ENCODE assay signal across 28 cellular contexts in genomic region chr11:47487421-47487820, GRCh38. TPM values are rescaled to one million over a fixed set of nuclear protein-coding genes. Genes with fewer than 3 reads are reported as not detected.
A peak's percentile ranks its signal among the peaks of the same experiment; 100 is the strongest.
DNase-seq lines count a peak whose midpoint lies in the region; ATAC-seq and TF ChIP-seq lines count a peak whose summit lies in the region.
"Had no signal": no experiment of that assay in that cellular context is flagged by ENCODE, and none has a peak within 500 bp of the region (broad histone marks: within the 10 kb centered on the region; RNA-seq: fewer than 3 reads in every experiment).

No MANE protein-coding gene starts in this region.

- H3K27ac ChIP-seq in CD8-positive, alpha-beta T cell (ENCODE audit: low read depth, low read length), result no peak overlapping the region

- no peaks in the 10 kb centered on the region for H3K27me3 ChIP-seq in CD8-positive, alpha-beta T cell (ENCODE audit: insufficient read depth, low read length)
- H3K27me3 ChIP-seq: adrenal gland, body of pancreas, dorsolateral prefrontal cortex, gastrocnemius medialis, transverse colon had no signal

- no peaks in the 10 kb centered on the region for H3K9me3 ChIP-seq in CD8-positive, alpha-beta T cell (ENCODE audit: low read length)
- no peaks in the 10 kb centered on the region for H3K9me3 ChIP-seq in mucosa of descending colon
- H3K9me3 ChIP-seq: adrenal gland, body of pancreas, gastrocnemius medialis, transverse colon had no signal

- CTCF ChIA-PET in activated CD8-positive, alpha-beta T cell treated with anti-CD3 and anti-CD28 coated beads for 36 hours (lab: Charles Lee), result interaction anchor here (0.8 to 2.3 kb wide), 6 partner anchors 11 to 113 kb away, joined by 3 to 6 read pairs (median 4); no protein-coding TSS in a partner anchor
- CTCF ChIA-PET in activated CD8-positive, alpha-beta T cell treated with anti-CD3 and anti-CD28 coated beads, Interleukin-2, amount 10 ng/mL, durations not matched to agents 7 days and 5 days (lab: Charles Lee), result no interaction called here
- CTCF ChIA-PET in CD8-positive, alpha-beta T cell (lab: Charles Lee), result interaction anchor here (0.8 to 0.9 kb wide), 2 partner anchors 9 to 24 kb away, joined by 3 read pairs; no protein-coding TSS in a partner anchor
- CTCF ChIA-PET in Calu3 (lab: Charles Lee), result no interaction called here

- POLR2A ChIA-PET in activated CD8-positive, alpha-beta T cell treated with anti-CD3 and anti-CD28 coated beads for 36 hours (lab: Charles Lee), result interaction anchor here (0.6 to 2.1 kb wide), 4 partner anchors 10 to 320 kb away, joined by 3 to 7 read pairs (median 3); no protein-coding TSS in a partner anchor
- POLR2A ChIA-PET in activated CD8-positive, alpha-beta T cell treated with anti-CD3 and anti-CD28 coated beads, Interleukin-2, amount 10 ng/mL, durations not matched to agents 7 days and 5 days (lab: Charles Lee), result no interaction called here
- POLR2A ChIA-PET in CD8-positive, alpha-beta T cell (lab: Charles Lee), result interaction anchor here (1.6 kb wide), 1 partner anchor 11 kb away, joined by 3 read pairs; no protein-coding TSS in a partner anchor

- DNase-seq in activated CD8-positive, alpha-beta T cell treated with anti-CD3 and anti-CD28 coated beads for 36 hours, result no peak
- no peak for DNase-seq in activated CD8-positive, alpha-beta T cell treated with anti-CD3 and anti-CD28 coated beads, Interleukin-2, amount 10 ng/mL, durations not matched to agents 7 days and 5 days
- DNase-seq in CD8-positive, alpha-beta T cell, result no peak
- DNase-seq in mucosa of descending colon, result no peak
- DNase-seq in Calu3, result no peak
- no peak for DNase-seq in activated gamma-delta T cell (lab: John Stamatoyannopoulos, UW)
- no peak for DNase-seq in activated effector memory CD4-positive, alpha-beta T cell treated with Interleukin-2 at 50 U/mL for 16 hours
- DNase-seq: activated CD4-positive, CD25-positive, alpha-beta regulatory T cell; adrenal gland; cerebellar nuclear complex; COR-L47; dorsolateral prefrontal cortex; gastrocnemius medialis; H9; hippocampal formation; immature natural killer cell; naive thymus-derived CD4-positive, alpha-beta T cell; NCI-H1105; NCI-H1930; NCI-H2227 treated with DMSO at 0.1 percent for 48 hours; NCI-H748 treated with DMSO at 0.1 percent for 48 hours; occipital lobe; T-helper 1 cell; transverse colon had no signal

- H3K4me1 ChIP-seq in CD8-positive, alpha-beta T cell (ENCODE audit: insufficient read depth, low read length), result no peaks in the 10 kb centered on the region
- H3K4me1 ChIP-seq in mucosa of descending colon (ENCODE audit: low read depth), result peaks cover 9% of the 10 kb centered on the region

- intact Hi-C loops in activated CD8-positive, alpha-beta T cell treated with anti-CD3 and anti-CD28 coated beads for 36 hours (cut with micrococcal nuclease), result no loop called here
- intact Hi-C loops in CD8-positive, alpha-beta T cell (cut with DNase I, micrococcal nuclease), result loop anchor here in 1 of 2 experiments (5.0 kb wide), 1 partner anchor 65 kb away; the partner anchor contains the start of gene CELF1
- intact Hi-C loops in mucosa of descending colon (cut with DNase I, micrococcal nuclease) (no loop called here), Calu3 (cut with micrococcal nuclease; ENCODE audit: unreplicated experiment) (no loop called here)

- H3K27ac Mint-ChIP-seq in activated CD8-positive, alpha-beta T cell treated with anti-CD3 and anti-CD28 coated beads for 36 hours, result peak overlapping the region; percentile 47
- no peak overlapping the region for H3K27ac Mint-ChIP-seq in activated CD8-positive, alpha-beta T cell treated with anti-CD3 and anti-CD28 coated beads, Interleukin-2, amount 10 ng/mL, durations not matched to agents 7 days and 5 days
- H3K27ac Mint-ChIP-seq in CD8-positive, alpha-beta T cell, result peak overlapping the region; percentile 9
- H3K27ac Mint-ChIP-seq in activated naive CD8-positive, alpha-beta T cell, result peak overlapping the region; percentile 42
- H3K27ac Mint-ChIP-seq in Calu3 (ENCODE audit: unreplicated experiment), result no peak overlapping the region
- H3K27ac Mint-ChIP-seq: mesothelial cell of epicardium had no signal

- BruUV-seq in Calu3 (replicated peaks; lab: Mats Ljungman, UMichigan), result no TSS peak

- TF ChIP-seq CTCF in activated CD8-positive, alpha-beta T cell treated with anti-CD3 and anti-CD28 coated beads for 36 hours (IDR thresholded peaks at IDR 0.05), result no peak
- TF ChIP-seq CTCF in CD8-positive, alpha-beta T cell (IDR thresholded peaks at IDR 0.05), result no peak
- TF ChIP-seq CTCF in mucosa of descending colon (IDR thresholded peaks at IDR 0.05) (no peak), Calu3 (IDR thresholded peaks at IDR 0.05; ENCODE audit: unreplicated experiment) (no peak)

- H3K36me3 Mint-ChIP-seq in activated CD8-positive, alpha-beta T cell treated with anti-CD3 and anti-CD28 coated beads for 36 hours (ENCODE audit: low read depth), result peaks cover 37% of the 10 kb centered on the region
- H3K36me3 Mint-ChIP-seq in activated CD8-positive, alpha-beta T cell treated with anti-CD3 and anti-CD28 coated beads, Interleukin-2, amount 10 ng/mL, durations not matched to agents 7 days and 5 days (ENCODE audit: low read depth), result peaks cover 50% of the 10 kb centered on the region
- H3K36me3 Mint-ChIP-seq in CD8-positive, alpha-beta T cell, result peaks cover 65% of the 10 kb centered on the region
- peaks cover 8% of the 10 kb centered on the region for H3K36me3 Mint-ChIP-seq in activated naive CD8-positive, alpha-beta T cell
- H3K36me3 Mint-ChIP-seq in Calu3 (ENCODE audit: insufficient read depth, unreplicated experiment), result peaks cover 48% of the 10 kb centered on the region

- H3K4me1 Mint-ChIP-seq in activated CD8-positive, alpha-beta T cell treated with anti-CD3 and anti-CD28 coated beads for 36 hours (ENCODE audit: low read depth), result peaks cover 17% of the 10 kb centered on the region
- peaks cover 4% of the 10 kb centered on the region for H3K4me1 Mint-ChIP-seq in activated CD8-positive, alpha-beta T cell treated with anti-CD3 and anti-CD28 coated beads, Interleukin-2, amount 10 ng/mL, durations not matched to agents 7 days and 5 days (ENCODE audit: low read depth)
- peaks cover 4% of the 10 kb centered on the region for H3K4me1 Mint-ChIP-seq in CD8-positive, alpha-beta T cell (ENCODE audit: low read depth)
- peaks cover 6% of the 10 kb centered on the region for H3K4me1 Mint-ChIP-seq in activated naive CD8-positive, alpha-beta T cell (ENCODE audit: low read depth)
- no peaks in the 10 kb centered on the region for H3K4me1 Mint-ChIP-seq in Calu3 (ENCODE audit: low read depth, unreplicated experiment)
- H3K4me1 Mint-ChIP-seq: H9, mesothelial cell of epicardium had no signal

- H3K27me3 Mint-ChIP-seq in activated CD8-positive, alpha-beta T cell treated with anti-CD3 and anti-CD28 coated beads for 36 hours, result no peaks in the 10 kb centered on the region
- no peaks in the 10 kb centered on the region for H3K27me3 Mint-ChIP-seq in activated CD8-positive, alpha-beta T cell treated with anti-CD3 and anti-CD28 coated beads, Interleukin-2, amount 10 ng/mL, durations not matched to agents 7 days and 5 days (ENCODE audit: low read depth)
- no peaks in the 10 kb centered on the region for H3K27me3 Mint-ChIP-seq in CD8-positive, alpha-beta T cell (ENCODE audit: low read depth)
- H3K27me3 Mint-ChIP-seq in activated naive CD8-positive, alpha-beta T cell, result no peaks in the 10 kb centered on the region
- H3K27me3 Mint-ChIP-seq in Calu3 (ENCODE audit: unreplicated experiment), result no peaks in the 10 kb centered on the region
- H3K27me3 Mint-ChIP-seq: naive thymus-derived CD4-positive, alpha-beta T cell had no signal

- no peaks in the 10 kb centered on the region for H3K9me3 Mint-ChIP-seq in activated CD8-positive, alpha-beta T cell treated with anti-CD3 and anti-CD28 coated beads for 36 hours
- H3K9me3 Mint-ChIP-seq in activated CD8-positive, alpha-beta T cell treated with anti-CD3 and anti-CD28 coated beads, Interleukin-2, amount 10 ng/mL, durations not matched to agents 7 days and 5 days (ENCODE audit: insufficient read depth), result no peaks in the 10 kb centered on the region
- H3K9me3 Mint-ChIP-seq in CD8-positive, alpha-beta T cell, result no peaks in the 10 kb centered on the region
- no peaks in the 10 kb centered on the region for H3K9me3 Mint-ChIP-seq in activated naive CD8-positive, alpha-beta T cell (ENCODE audit: low read depth)
- H3K9me3 Mint-ChIP-seq in Calu3 (ENCODE audit: low read depth, unreplicated experiment), result no peaks in the 10 kb centered on the region
- H3K9me3 Mint-ChIP-seq: H9; immature natural killer cell; mesothelial cell of epicardium; naive thymus-derived CD4-positive, alpha-beta T cell had no signal

- no peak overlapping the region for H3K4me3 ChIP-seq in CD8-positive, alpha-beta T cell (ENCODE audit: low read depth, low read length)
- no peak overlapping the region for H3K4me3 ChIP-seq in mucosa of descending colon
- H3K4me3 ChIP-seq: adrenal gland, body of pancreas, dorsolateral prefrontal cortex, gastrocnemius medialis, transverse colon had no signal

- H3K36me3 ChIP-seq in CD8-positive, alpha-beta T cell (ENCODE audit: insufficient read depth, low read length), result peaks cover 41% of the 10 kb centered on the region
- peaks cover 17% of the 10 kb centered on the region for H3K36me3 ChIP-seq in mucosa of descending colon (ENCODE audit: low read depth)

- ATAC-seq in activated CD8-positive, alpha-beta T cell treated with anti-CD3 and anti-CD28 coated beads for 36 hours, result peak; percentile 42
- no peak for ATAC-seq in activated CD8-positive, alpha-beta T cell treated with anti-CD3 and anti-CD28 coated beads, Interleukin-2, amount 10 ng/mL, durations not matched to agents 7 days and 5 days
- ATAC-seq in CD8-positive, alpha-beta T cell, result no peak
- peak; percentile 59 for ATAC-seq in mucosa of descending colon
- ATAC-seq: body of pancreas; gastrocnemius medialis; naive thymus-derived CD4-positive, alpha-beta T cell had no signal

- no peak overlapping the region for H3K4me3 Mint-ChIP-seq in activated CD8-positive, alpha-beta T cell treated with anti-CD3 and anti-CD28 coated beads for 36 hours
- no peak overlapping the region for H3K4me3 Mint-ChIP-seq in activated CD8-positive, alpha-beta T cell treated with anti-CD3 and anti-CD28 coated beads, Interleukin-2, amount 10 ng/mL, durations not matched to agents 7 days and 5 days
- H3K4me3 Mint-ChIP-seq in CD8-positive, alpha-beta T cell, result no peak overlapping the region
- no peak overlapping the region for H3K4me3 Mint-ChIP-seq in activated naive CD8-positive, alpha-beta T cell
- no peak overlapping the region for H3K4me3 Mint-ChIP-seq in Calu3 (ENCODE audit: low read depth, unreplicated experiment)
- H3K4me3 Mint-ChIP-seq: H9; immature natural killer cell; mesothelial cell of epicardium; naive thymus-derived CD4-positive, alpha-beta T cell had no signal

RNA-seq across cellular contexts. Expression of gene RAPSN, which starts 38.5 kb away (rescaled TPM):
- total RNA-seq in activated CD8-positive, alpha-beta T cell treated with anti-CD3 and anti-CD28 coated beads for 36 hours, result under 1 TPM; 0.36 to 0.81 TPM
- total RNA-seq in activated CD8-positive, alpha-beta T cell treated with anti-CD3 and anti-CD28 coated beads, Interleukin-2, amount 10 ng/mL, durations not matched to agents 7 days and 5 days, result 1 to 10 TPM in 1 of 2 experiments, under 1 TPM in 1; 0.45 to 1.2 TPM
- total RNA-seq in CD8-positive, alpha-beta T cell, result under 1 TPM; 0.84 to 0.94 TPM
- total RNA-seq in mucosa of descending colon, result under 1 TPM; 0.41 to 0.96 (median 0.95) TPM
- total RNA-seq in Calu3 (2022), result 1.8 and 3.6 TPM in 2 replicates
- total RNA-seq: body of pancreas, M059J, occipital lobe, transverse colon had no signal

Comparison
In these comparisons a context has a peak if more than half of its experiments do, and no peak if none do; other contexts are left out.
1. ATAC-seq: peak in activated CD8-positive, alpha-beta T cell treated with anti-CD3 and anti-CD28 coated beads for 36 hours (single experiment) and mucosa of descending colon (single experiment); none in activated CD8-positive, alpha-beta T cell treated with anti-CD3 and anti-CD28 coated beads, Interleukin-2, amount 10 ng/mL, durations not matched to agents 7 days and 5 days (single experiment) and CD8-positive, alpha-beta T cell (single experiment).
2. H3K27ac Mint-ChIP-seq: peak in activated CD8-positive, alpha-beta T cell treated with anti-CD3 and anti-CD28 coated beads for 36 hours (single experiment), CD8-positive, alpha-beta T cell (single experiment) and activated naive CD8-positive, alpha-beta T cell (single experiment); none in activated CD8-positive, alpha-beta T cell treated with anti-CD3 and anti-CD28 coated beads, Interleukin-2, amount 10 ng/mL, durations not matched to agents 7 days and 5 days (single experiment) and Calu3 (single experiment).
3. CTCF ChIA-PET loops: an anchor here in activated CD8-positive, alpha-beta T cell treated with anti-CD3 and anti-CD28 coated beads for 36 hours (0.8 to 2.3 kb wide) and CD8-positive, alpha-beta T cell (0.8 to 0.9 kb wide); none called in activated CD8-positive, alpha-beta T cell treated with anti-CD3 and anti-CD28 coated beads, Interleukin-2, amount 10 ng/mL, durations not matched to agents 7 days and 5 days and Calu3.